Comparison of ENCODE assay signal across 27 cellular contexts in genomic region chr20:21941941-21942805, GRCh38.
"Had no signal": no experiment of that assay in that cellular context is flagged by ENCODE, and none has a peak within 500 bp of the region (broad histone marks: within the 10 kb centered on the region; RNA-seq: fewer than 3 reads in every experiment).

No MANE protein-coding gene starts in this region.

- H3K27me3 ChIP-seq: gastrocnemius medialis, suprapubic skin, transverse colon, upper lobe of right lung, uterus had no signal

- DNase-seq: dorsolateral prefrontal cortex; effector CD4-positive, alpha-beta T cell; foreskin fibroblast; gastrocnemius medialis; head of caudate nucleus; left ventricle myocardium superior; mucosa of descending colon; naive B cell; nucleus accumbens; posterior cingulate gyrus; psoas muscle; right cardiac atrium; small intestine; stimulated activated CD4-positive, alpha-beta T cell treated with anti-CD3 and anti-CD28 coated beads, Interleukin-15, amount 100 ng/mL, for 24 hours; stimulated activated CD4-positive, alpha-beta T cell treated with anti-CD3 and anti-CD28 coated beads, Interleukin-2, amount 100 ng/mL, for 48 hours; stimulated activated naive B cell treated with anti-CD40 and anti-IgM and Interleukin-4, amounts not matched to agents 10 μg/mL and 1 μg/mL and 100 μg/mL, for 72 hours; transverse colon; upper lobe of right lung had no signal

- H3K36me3 Mint-ChIP-seq: memory B cell; mesothelial cell of epicardium; naive B cell; stimulated activated naive B cell treated with anti-CD40 and anti-IgM and Interleukin-4, amounts not matched to agents 10 μg/mL and 1 μg/mL and 100 μg/mL, for 72 hours had no signal

- H3K36me3 ChIP-seq: gastrocnemius medialis, suprapubic skin, transverse colon, upper lobe of right lung, uterus had no signal

- H3K4me3 ChIP-seq: dorsolateral prefrontal cortex, gastrocnemius medialis, lung, mucosa of descending colon, psoas muscle, suprapubic skin, transverse colon, upper lobe of right lung, uterus had no signal

- H3K9me3 ChIP-seq: gastrocnemius medialis, psoas muscle, suprapubic skin, transverse colon, upper lobe of right lung, uterus had no signal

- H3K4me1 Mint-ChIP-seq: memory B cell; mesothelial cell of epicardium; naive B cell; stimulated activated naive B cell treated with anti-CD40 and anti-IgM and Interleukin-4, amounts not matched to agents 10 μg/mL and 1 μg/mL and 100 μg/mL, for 72 hours had no signal

- H3K27me3 Mint-ChIP-seq: memory B cell; naive B cell; natural killer cell treated with Interleukin-12 subunit alpha and Interleukin-12 subunit beta and Interleukin-15 and Interleukin-18, amount 100 ng/mL, for 72 hours; stimulated activated naive B cell treated with anti-CD40 and anti-IgM and Interleukin-4, amounts not matched to agents 10 μg/mL and 1 μg/mL and 100 μg/mL, for 72 hours; stimulated activated naive CD8-positive, alpha-beta T cell treated with anti-CD3 and anti-CD28 coated beads, Interleukin-15, Interleukin-2, amounts not matched to agents 100 ng/mL and 50 ng/mL, for 24 hours had no signal

- H3K4me3 Mint-ChIP-seq: memory B cell; mesothelial cell of epicardium; naive B cell; natural killer cell treated with Interleukin-12 subunit alpha and Interleukin-12 subunit beta and Interleukin-15 and Interleukin-18, amount 100 ng/mL, for 72 hours; stimulated activated naive B cell treated with anti-CD40 and anti-IgM and Interleukin-4, amounts not matched to agents 10 μg/mL and 1 μg/mL and 100 μg/mL, for 72 hours; stimulated activated naive CD8-positive, alpha-beta T cell treated with anti-CD3 and anti-CD28 coated beads, Interleukin-15, Interleukin-2, amounts not matched to agents 100 ng/mL and 50 ng/mL, for 24 hours had no signal

- H3K27ac Mint-ChIP-seq: memory B cell; mesothelial cell of epicardium; naive B cell; natural killer cell treated with Interleukin-12 subunit alpha and Interleukin-12 subunit beta and Interleukin-15 and Interleukin-18, amount 100 ng/mL, for 72 hours; stimulated activated naive B cell treated with anti-CD40 and anti-IgM and Interleukin-4, amounts not matched to agents 10 μg/mL and 1 μg/mL and 100 μg/mL, for 72 hours; stimulated activated naive CD8-positive, alpha-beta T cell treated with anti-CD3 and anti-CD28 coated beads, Interleukin-15, Interleukin-2, amounts not matched to agents 100 ng/mL and 50 ng/mL, for 24 hours had no signal

- H3K27ac ChIP-seq: dorsolateral prefrontal cortex, epithelial cell of prostate, gastrocnemius medialis, psoas muscle, suprapubic skin, transverse colon, upper lobe of right lung, uterus had no signal

- H3K9me3 Mint-ChIP-seq: mesothelial cell of epicardium had no signal

- ATAC-seq: esophagus mucosa; left ventricle myocardium superior; mucosa of descending colon; natural killer cell treated with Interleukin-12 subunit alpha and Interleukin-12 subunit beta and Interleukin-15 and Interleukin-18, amount 100 ng/mL, for 72 hours; psoas muscle; right cardiac atrium; stimulated activated naive B cell treated with anti-CD40 and anti-IgM and Interleukin-4, amounts not matched to agents 10 μg/mL and 1 μg/mL and 100 μg/mL, for 72 hours; upper lobe of right lung had no signal

- H3K4me1 ChIP-seq: gastrocnemius medialis, psoas muscle, suprapubic skin, transverse colon, upper lobe of right lung, uterus had no signal
